In the genomic region with DNA sequence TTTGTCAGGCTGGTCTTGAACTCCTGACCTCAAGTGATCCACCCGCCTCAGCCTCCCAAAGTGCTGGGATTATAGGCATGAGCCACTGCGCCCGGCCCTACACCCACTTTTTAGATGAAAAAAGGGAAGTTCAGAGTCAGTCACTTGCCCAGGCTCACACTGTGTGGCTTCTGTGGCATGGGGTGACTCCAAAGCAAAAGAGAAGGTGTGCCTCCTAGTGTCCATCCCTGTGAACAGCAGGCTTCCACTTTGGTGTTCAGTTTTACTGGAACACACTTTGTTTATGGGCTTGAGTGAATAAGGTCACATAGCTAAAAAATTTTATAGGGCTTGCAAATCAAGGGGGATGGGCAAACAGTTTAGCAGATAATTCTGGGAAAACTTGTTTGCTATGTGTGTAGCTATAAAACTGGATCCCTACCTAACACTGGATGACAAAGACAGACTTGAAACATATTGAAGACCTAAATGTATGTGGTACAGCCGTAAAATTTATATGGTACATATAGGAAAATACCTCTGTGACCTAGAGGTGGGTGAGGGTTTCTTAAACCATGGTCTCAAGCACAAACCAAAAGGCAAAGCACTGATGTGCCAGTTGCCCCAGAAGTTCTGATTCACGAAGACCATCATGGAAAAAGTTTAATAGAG, we compare ENCODE assay signal across 8 cellular contexts. TPM values are rescaled to one million over a fixed set of nuclear protein-coding genes. Genes with fewer than 3 reads are reported as not detected.
DNase-seq lines count a peak whose midpoint lies in the region; ATAC-seq lines count a peak whose summit lies in the region.

No MANE protein-coding gene starts in this region.

- intact Hi-C loops in activated CD4-positive, alpha-beta memory T cell treated with anti-CD3 and anti-CD28 coated beads for 36 hours (cut with micrococcal nuclease), result loop anchor here (1.0 to 2.0 kb wide), 3 partner anchors 143 to 480 kb away; a partner anchor contains a TSS

- CTCF ChIA-PET in activated CD4-positive, alpha-beta memory T cell treated with anti-CD3 and anti-CD28 coated beads for 36 hours (lab: Charles Lee), result interaction anchor here (0.6 to 2.5 kb wide), 15 partner anchors 14 to 537 kb away, joined by 3 to 14 read pairs (median 3); no protein-coding TSS in a partner anchor

- H3K4me3 Mint-ChIP-seq in activated CD4-positive, alpha-beta memory T cell treated with anti-CD3 and anti-CD28 coated beads for 36 hours, result no peak overlapping the region
- no peak overlapping the region for H3K4me3 Mint-ChIP-seq in effector memory CD8-positive, alpha-beta T cell
- H3K4me3 Mint-ChIP-seq in naive B cell, result no peak overlapping the region

- no peaks in the 10 kb centered on the region for H3K27me3 Mint-ChIP-seq in activated CD4-positive, alpha-beta memory T cell treated with anti-CD3 and anti-CD28 coated beads for 36 hours
- H3K27me3 Mint-ChIP-seq in effector memory CD8-positive, alpha-beta T cell, result no peaks in the 10 kb centered on the region
- H3K27me3 Mint-ChIP-seq in naive B cell, result no peaks in the 10 kb centered on the region

- no peaks in the 10 kb centered on the region for H3K9me3 Mint-ChIP-seq in activated CD4-positive, alpha-beta memory T cell treated with anti-CD3 and anti-CD28 coated beads for 36 hours
- no peaks in the 10 kb centered on the region for H3K9me3 Mint-ChIP-seq in effector memory CD8-positive, alpha-beta T cell
- no peaks in the 10 kb centered on the region for H3K9me3 Mint-ChIP-seq in naive B cell

- POLR2A ChIA-PET in activated CD4-positive, alpha-beta memory T cell treated with anti-CD3 and anti-CD28 coated beads for 36 hours (lab: Charles Lee), result no interaction called here

- H3K27ac Mint-ChIP-seq in activated CD4-positive, alpha-beta memory T cell treated with anti-CD3 and anti-CD28 coated beads for 36 hours, result no peak overlapping the region
- no peak overlapping the region for H3K27ac Mint-ChIP-seq in effector memory CD8-positive, alpha-beta T cell
- no peak overlapping the region for H3K27ac Mint-ChIP-seq in naive B cell

- DNase-seq in NCI-H2171 treated with DMSO at 0.1 percent for 48 hours (lab: John Stamatoyannopoulos, UW) (peak; percentile 16), NCI-H2171 (lab: John Stamatoyannopoulos, UW) (no peak), NCI-H526 treated with DMSO at 0.1 percent for 48 hours (lab: John Stamatoyannopoulos, UW) (peak; percentile 27), naive B cell (peak; percentile 56)
- DNase-seq in activated CD4-positive, alpha-beta memory T cell treated with anti-CD3 and anti-CD28 coated beads for 36 hours, result peak; percentile 79
- peak; percentile 62 to 66 (median 62) for DNase-seq in effector memory CD8-positive, alpha-beta T cell
- peak; percentile 32 to 74 (median 44) for DNase-seq in stimulated activated naive CD4-positive, alpha-beta T cell (lab: John Stamatoyannopoulos, UW)

- H3K4me1 Mint-ChIP-seq in activated CD4-positive, alpha-beta memory T cell treated with anti-CD3 and anti-CD28 coated beads for 36 hours (ENCODE audit: low read depth), result peaks cover 2% of the 10 kb centered on the region
- no peaks in the 10 kb centered on the region for H3K4me1 Mint-ChIP-seq in effector memory CD8-positive, alpha-beta T cell (ENCODE audit: low read depth in 2 of 2)
- H3K4me1 Mint-ChIP-seq in naive B cell, result peaks cover 0 to 4% (median 0%) of the 10 kb centered on the region in 3 donors

- H3K36me3 Mint-ChIP-seq in activated CD4-positive, alpha-beta memory T cell treated with anti-CD3 and anti-CD28 coated beads for 36 hours, result no peaks in the 10 kb centered on the region
- H3K36me3 Mint-ChIP-seq in effector memory CD8-positive, alpha-beta T cell (ENCODE audit: insufficient read depth), result peaks cover 3% of the 10 kb centered on the region
- H3K36me3 Mint-ChIP-seq in naive B cell, result no peaks in the 10 kb centered on the region

- ATAC-seq in HG02852 (IDR thresholded peaks at IDR 0.05; ENCODE audit: unreplicated experiment) (peak; percentile 69), naive B cell (ENCODE audit: low read depth in 2 of 2) (peak; percentile 98 to 99)
- ATAC-seq in effector memory CD8-positive, alpha-beta T cell (replicated peaks), result peak; percentile 98

RNA-seq across cellular contexts. Expression of a gene that starts 54.9 kb away (rescaled TPM):
- total RNA-seq in activated CD4-positive, alpha-beta memory T cell treated with anti-CD3 and anti-CD28 coated beads for 36 hours, result 1 to 10 TPM; 4.7 TPM
- 10 to 100 TPM in 5 of 6 donors, 1 to 10 TPM in 1; 6.3 to 16.9 (median 15.5) TPM for polyA plus RNA-seq in naive B cell (ENCODE audit: low read depth in 6 of 6)
